ENCODE assay signal across 1 cellular context in genomic region chr19:58362272-58362994, GRCh38.
TF ChIP-seq lines count a peak whose summit lies in the region.

Gene ZNF497 (minus strand): TSS chr19:58362751. CDS start chr19:58357635, 5,116 bp downstream.

TF ChIP-seq in GM23338, 12 proteins besides CTCF, POLR2A, EP300 and RAD21 (continued from another document):
- TF ChIP-seq, protein P1, sequence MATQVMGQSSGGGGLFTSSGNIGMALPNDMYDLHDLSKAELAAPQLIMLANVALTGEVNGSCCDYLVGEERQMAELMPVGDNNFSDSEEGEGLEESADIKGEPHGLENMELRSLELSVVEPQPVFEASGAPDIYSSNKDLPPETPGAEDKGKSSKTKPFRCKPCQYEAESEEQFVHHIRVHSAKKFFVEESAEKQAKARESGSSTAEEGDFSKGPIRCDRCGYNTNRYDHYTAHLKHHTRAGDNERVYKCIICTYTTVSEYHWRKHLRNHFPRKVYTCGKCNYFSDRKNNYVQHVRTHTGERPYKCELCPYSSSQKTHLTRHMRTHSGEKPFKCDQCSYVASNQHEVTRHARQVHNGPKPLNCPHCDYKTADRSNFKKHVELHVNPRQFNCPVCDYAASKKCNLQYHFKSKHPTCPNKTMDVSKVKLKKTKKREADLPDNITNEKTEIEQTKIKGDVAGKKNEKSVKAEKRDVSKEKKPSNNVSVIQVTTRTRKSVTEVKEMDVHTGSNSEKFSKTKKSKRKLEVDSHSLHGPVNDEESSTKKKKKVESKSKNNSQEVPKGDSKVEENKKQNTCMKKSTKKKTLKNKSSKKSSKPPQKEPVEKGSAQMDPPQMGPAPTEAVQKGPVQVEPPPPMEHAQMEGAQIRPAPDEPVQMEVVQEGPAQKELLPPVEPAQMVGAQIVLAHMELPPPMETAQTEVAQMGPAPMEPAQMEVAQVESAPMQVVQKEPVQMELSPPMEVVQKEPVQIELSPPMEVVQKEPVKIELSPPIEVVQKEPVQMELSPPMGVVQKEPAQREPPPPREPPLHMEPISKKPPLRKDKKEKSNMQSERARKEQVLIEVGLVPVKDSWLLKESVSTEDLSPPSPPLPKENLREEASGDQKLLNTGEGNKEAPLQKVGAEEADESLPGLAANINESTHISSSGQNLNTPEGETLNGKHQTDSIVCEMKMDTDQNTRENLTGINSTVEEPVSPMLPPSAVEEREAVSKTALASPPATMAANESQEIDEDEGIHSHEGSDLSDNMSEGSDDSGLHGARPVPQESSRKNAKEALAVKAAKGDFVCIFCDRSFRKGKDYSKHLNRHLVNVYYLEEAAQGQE (IDR thresholded peaks at IDR 0.05; ENCODE audit: unreplicated experiment) = no peak
- TF ChIP-seq NANOG (IDR thresholded peaks at IDR 0.05; ENCODE audit: borderline replicate concordance) = no peak
- no peak for TF ChIP-seq EZH2phosphoT487 (IDR thresholded peaks at IDR 0.05; ENCODE audit: unreplicated experiment)
